8 cellular contexts compared by ENCODE assay signal in the genomic region with DNA sequence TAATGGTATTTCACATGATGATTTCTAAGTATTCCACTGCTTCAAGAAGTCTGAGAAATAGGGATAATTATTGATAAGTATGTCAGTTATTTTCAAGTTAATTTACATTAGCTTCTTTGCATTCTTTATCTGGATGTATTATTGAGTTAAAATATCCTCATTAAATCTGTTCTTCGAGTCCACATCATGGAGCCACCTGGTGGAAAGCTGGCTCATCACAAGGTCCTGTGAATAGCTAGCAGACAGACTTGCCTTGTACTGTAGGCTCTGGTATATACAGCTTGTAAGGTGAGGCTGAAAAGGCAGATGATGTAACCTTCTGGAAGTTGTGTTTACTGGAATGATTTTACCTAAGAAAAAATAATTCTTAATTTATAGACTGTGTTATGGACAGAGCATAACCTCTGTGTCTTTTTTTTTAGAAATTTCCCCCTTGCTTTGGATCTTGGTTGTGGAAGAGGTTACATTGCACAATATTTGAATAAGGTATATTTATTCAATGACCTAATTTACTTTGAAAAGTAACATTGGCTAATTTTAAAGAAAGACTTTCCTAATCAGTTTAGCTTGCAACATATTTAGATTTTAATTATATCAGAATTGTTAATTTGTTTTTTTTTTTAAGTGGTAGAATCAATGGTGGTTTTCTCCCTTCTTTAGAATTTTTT. TPM values are rescaled to one million over a fixed set of nuclear protein-coding genes. Genes with fewer than 3 reads are reported as not detected.
DNase-seq lines count a peak whose midpoint lies in the region; ATAC-seq and TF ChIP-seq lines count a peak whose summit lies in the region.

No MANE protein-coding gene starts in this region.

- no peak overlapping the region for H3K4me3 Mint-ChIP-seq in chondrocyte (ENCODE audit: unreplicated experiment)

- DNase-seq in NCI-H2107 treated with DMSO at 0.1 percent for 48 hours (lab: John Stamatoyannopoulos, UW; ENCODE audit: unreplicated experiment) (peak; percentile 20), NCI-H2107 (lab: John Stamatoyannopoulos, UW) (no peak), LoVo (ENCODE audit: low spot score) (peak; percentile 52), chondrocyte (ENCODE audit: low spot score) (no peak), mucosa of descending colon (peak in 2 of 3 donors; percentile 49 to 69)

- TF ChIP-seq CTCF in chondrocyte (IDR thresholded peaks at IDR 0.05), result peak; percentile 82
- TF ChIP-seq CTCF in mucosa of descending colon (IDR thresholded peaks at IDR 0.05), result no peak

- H3K36me3 Mint-ChIP-seq in chondrocyte (ENCODE audit: low read depth), result peaks cover 21% of the 10 kb centered on the region

- H3K4me1 ChIP-seq in mucosa of descending colon (ENCODE audit: low read depth), result peaks cover 20% of the 10 kb centered on the region

- no peaks in the 10 kb centered on the region for H3K9me3 Mint-ChIP-seq in chondrocyte (ENCODE audit: low read depth)

- peaks cover 37% of the 10 kb centered on the region for H3K4me1 Mint-ChIP-seq in chondrocyte (ENCODE audit: low read depth)

- no peak overlapping the region for H3K27ac Mint-ChIP-seq in chondrocyte (ENCODE audit: unreplicated experiment)

- no peak overlapping the region for H3K4me3 ChIP-seq in mucosa of descending colon

- H3K36me3 ChIP-seq in mucosa of descending colon (ENCODE audit: low read depth), result no peaks in the 10 kb centered on the region

- no peaks in the 10 kb centered on the region for H3K9me3 ChIP-seq in mucosa of descending colon

- intact Hi-C loops in mucosa of descending colon (cut with DNase I, micrococcal nuclease), result no loop called here

- ATAC-seq in GM21576 (IDR thresholded peaks at IDR 0.05; ENCODE audit: unreplicated experiment) (peak; percentile 35), SK-N-SH treated with all-trans-retinoic acid at 6 μM for 48 hours (peak; percentile 57), mucosa of descending colon (peak; percentile 28), GM21717 (IDR thresholded peaks at IDR 0.05; ENCODE audit: unreplicated experiment) (no peak)

- H3K27me3 Mint-ChIP-seq in chondrocyte (ENCODE audit: low read depth), result no peaks in the 10 kb centered on the region

TF ChIP-seq in SK-N-SH treated with all-trans-retinoic acid at 6 μM for 48 hours, 23 proteins besides CTCF, POLR2A, EP300 and RAD21:
- TF ChIP-seq TCF4 (CRISPR knock-in tag; IDR thresholded peaks at IDR 0.05; ENCODE audit: borderline replicate concordance) (no peak), ZNF565 (CRISPR knock-in tag; conservative IDR thresholded peaks at IDR 0.05; ENCODE audit: low read depth) (no peak), CSDC2 (CRISPR knock-in tag; IDR thresholded peaks at IDR 0.05) (no peak), ZNF70 (CRISPR knock-in tag; IDR thresholded peaks at IDR 0.05) (no peak), ZNF8 (CRISPR knock-in tag; IDR thresholded peaks at IDR 0.05) (no peak), PPARA (CRISPR knock-in tag; IDR thresholded peaks at IDR 0.05; ENCODE audit: borderline replicate concordance) (no peak), ZFP3 (CRISPR knock-in tag; IDR thresholded peaks at IDR 0.05) (no peak), ZFP30 (CRISPR knock-in tag; IDR thresholded peaks at IDR 0.05) (no peak)
- TF ChIP-seq, protein P1, sequence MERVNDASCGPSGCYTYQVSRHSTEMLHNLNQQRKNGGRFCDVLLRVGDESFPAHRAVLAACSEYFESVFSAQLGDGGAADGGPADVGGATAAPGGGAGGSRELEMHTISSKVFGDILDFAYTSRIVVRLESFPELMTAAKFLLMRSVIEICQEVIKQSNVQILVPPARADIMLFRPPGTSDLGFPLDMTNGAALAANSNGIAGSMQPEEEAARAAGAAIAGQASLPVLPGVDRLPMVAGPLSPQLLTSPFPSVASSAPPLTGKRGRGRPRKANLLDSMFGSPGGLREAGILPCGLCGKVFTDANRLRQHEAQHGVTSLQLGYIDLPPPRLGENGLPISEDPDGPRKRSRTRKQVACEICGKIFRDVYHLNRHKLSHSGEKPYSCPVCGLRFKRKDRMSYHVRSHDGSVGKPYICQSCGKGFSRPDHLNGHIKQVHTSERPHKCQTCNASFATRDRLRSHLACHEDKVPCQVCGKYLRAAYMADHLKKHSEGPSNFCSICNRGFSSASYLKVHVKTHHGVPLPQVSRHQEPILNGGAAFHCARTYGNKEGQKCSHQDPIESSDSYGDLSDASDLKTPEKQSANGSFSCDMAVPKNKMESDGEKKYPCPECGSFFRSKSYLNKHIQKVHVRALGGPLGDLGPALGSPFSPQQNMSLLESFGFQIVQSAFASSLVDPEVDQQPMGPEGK (CRISPR knock-in tag; IDR thresholded peaks at IDR 0.05; ENCODE audit: borderline replicate concordance), result no peak
- TF ChIP-seq, protein P2, sequence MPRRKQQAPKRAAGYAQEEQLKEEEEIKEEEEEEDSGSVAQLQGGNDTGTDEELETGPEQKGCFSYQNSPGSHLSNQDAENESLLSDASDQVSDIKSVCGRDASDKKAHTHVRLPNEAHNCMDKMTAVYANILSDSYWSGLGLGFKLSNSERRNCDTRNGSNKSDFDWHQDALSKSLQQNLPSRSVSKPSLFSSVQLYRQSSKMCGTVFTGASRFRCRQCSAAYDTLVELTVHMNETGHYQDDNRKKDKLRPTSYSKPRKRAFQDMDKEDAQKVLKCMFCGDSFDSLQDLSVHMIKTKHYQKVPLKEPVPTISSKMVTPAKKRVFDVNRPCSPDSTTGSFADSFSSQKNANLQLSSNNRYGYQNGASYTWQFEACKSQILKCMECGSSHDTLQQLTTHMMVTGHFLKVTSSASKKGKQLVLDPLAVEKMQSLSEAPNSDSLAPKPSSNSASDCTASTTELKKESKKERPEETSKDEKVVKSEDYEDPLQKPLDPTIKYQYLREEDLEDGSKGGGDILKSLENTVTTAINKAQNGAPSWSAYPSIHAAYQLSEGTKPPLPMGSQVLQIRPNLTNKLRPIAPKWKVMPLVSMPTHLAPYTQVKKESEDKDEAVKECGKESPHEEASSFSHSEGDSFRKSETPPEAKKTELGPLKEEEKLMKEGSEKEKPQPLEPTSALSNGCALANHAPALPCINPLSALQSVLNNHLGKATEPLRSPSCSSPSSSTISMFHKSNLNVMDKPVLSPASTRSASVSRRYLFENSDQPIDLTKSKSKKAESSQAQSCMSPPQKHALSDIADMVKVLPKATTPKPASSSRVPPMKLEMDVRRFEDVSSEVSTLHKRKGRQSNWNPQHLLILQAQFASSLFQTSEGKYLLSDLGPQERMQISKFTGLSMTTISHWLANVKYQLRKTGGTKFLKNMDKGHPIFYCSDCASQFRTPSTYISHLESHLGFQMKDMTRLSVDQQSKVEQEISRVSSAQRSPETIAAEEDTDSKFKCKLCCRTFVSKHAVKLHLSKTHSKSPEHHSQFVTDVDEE (CRISPR knock-in tag; IDR thresholded peaks at IDR 0.05), result no peak
TF ChIP-seq in SK-N-SH treated with all-trans-retinoic acid at 6 μM for 48 hours: peak in this region for 0.

RNA-seq across cellular contexts. Expression of a gene that starts 3.5 kb away (rescaled TPM):
- total RNA-seq in chondrocyte, result 21.1 to 24.4 TPM (median 22.2 TPM) in 3 replicates
- 10 to 100 TPM; 27.4 to 41.5 (median 40.6) TPM for total RNA-seq in mucosa of descending colon

RNA-seq across cellular contexts. Expression of a gene that starts 3.6 kb away (rescaled TPM):
- total RNA-seq in chondrocyte (9.0 to 12.4 TPM (median 9.7 TPM) in 3 replicates), mucosa of descending colon (10 to 100 TPM; 10.0 to 16.2 (median 10.9) TPM)

Comparison
In these comparisons a context has a peak if more than half of its experiments do, and no peak if none do; other contexts are left out.
1. DNase-seq: peak in NCI-H2107 treated with DMSO at 0.1 percent for 48 hours (single experiment), LoVo (single experiment) and mucosa of descending colon (2 of 3); none in NCI-H2107 (single experiment) and chondrocyte (single experiment).